ENCODE assay signal across 34 cellular contexts in the genomic region with DNA sequence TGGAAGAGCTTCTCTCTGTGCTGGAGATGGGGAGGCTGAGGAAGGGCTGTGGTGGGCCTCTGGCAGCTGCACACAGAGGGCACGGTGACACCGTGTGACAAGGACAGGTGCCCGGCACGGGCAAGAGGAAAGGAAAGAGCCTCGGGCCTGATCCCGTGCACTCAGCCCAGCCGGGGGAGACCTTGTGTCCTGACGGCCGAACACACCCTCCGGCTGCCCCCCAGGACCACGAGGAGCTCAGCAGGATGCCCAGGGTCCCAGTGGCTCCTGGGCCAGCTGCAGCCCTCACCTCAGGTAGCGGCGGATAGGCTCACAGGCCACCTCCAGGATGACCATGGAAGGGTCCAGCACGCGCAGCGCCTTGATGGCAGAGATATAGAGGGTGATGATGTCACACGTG. TPM values are rescaled to one million over a fixed set of nuclear protein-coding genes. Genes with fewer than 3 reads are reported as not detected.
"Had no signal": no experiment of that assay in that cellular context is flagged by ENCODE, and none has a peak within 500 bp of the region (broad histone marks: within the 10 kb centered on the region; RNA-seq: fewer than 3 reads in every experiment).

No MANE protein-coding gene starts in this region.

- H3K4me3 ChIP-seq: colonic mucosa, esophagus squamous epithelium, gastrocnemius medialis, heart right ventricle, left lung, lower lobe of right lung, mucosa of descending colon had no signal

- H3K27ac Mint-ChIP-seq: dendritic cell treated with granulocyte-macrophage colony-stimulating factor and Interleukin-4, amounts not matched to agents 40 ng/mL and 50 ng/mL, for 4 days; effector memory CD8-positive, alpha-beta T cell; endodermal cell; mesothelial cell of epicardium had no signal

- DNase-seq: colonic mucosa; cortex of kidney; effector CD8-positive, alpha-beta T cell; effector memory CD8-positive, alpha-beta T cell; endodermal cell; erythroblast; esophagus squamous epithelium; foreskin fibroblast; foreskin melanocyte; gastrocnemius medialis; glutamatergic neuron; head of caudate nucleus; heart right ventricle; hippocampal formation; left cardiac atrium; left lung; left ventricle myocardium superior; lower lobe of right lung; mesenchymal stem cell; mucosa of descending colon had no signal

- H3K9me3 Mint-ChIP-seq: dendritic cell treated with granulocyte-macrophage colony-stimulating factor and Interleukin-4, amounts not matched to agents 40 ng/mL and 50 ng/mL, for 4 days; effector memory CD8-positive, alpha-beta T cell; endodermal cell; mesothelial cell of epicardium had no signal

- H3K9me3 ChIP-seq: colonic mucosa, esophagus squamous epithelium, gastrocnemius medialis, heart right ventricle, left lung, lower lobe of right lung, mucosa of descending colon had no signal

- H3K27me3 Mint-ChIP-seq: dendritic cell treated with granulocyte-macrophage colony-stimulating factor and Interleukin-4, amounts not matched to agents 40 ng/mL and 50 ng/mL, for 4 days; effector memory CD8-positive, alpha-beta T cell had no signal

- H3K27ac ChIP-seq: colonic mucosa, epithelial cell of prostate, esophagus squamous epithelium, gastrocnemius medialis, heart right ventricle, left lung, lower lobe of right lung had no signal

- H3K4me3 Mint-ChIP-seq: dendritic cell treated with granulocyte-macrophage colony-stimulating factor and Interleukin-4, amounts not matched to agents 40 ng/mL and 50 ng/mL, for 4 days; effector memory CD8-positive, alpha-beta T cell; endodermal cell; mesothelial cell of epicardium had no signal

- H3K27me3 ChIP-seq: colonic mucosa, esophagus squamous epithelium, gastrocnemius medialis, heart right ventricle, left lung had no signal

- FAIRE-seq: endometrium, islet of Langerhans, keratinocyte had no signal

- ATAC-seq: effector memory CD8-positive, alpha-beta T cell; esophagus mucosa; gastrocnemius medialis; heart right ventricle; left cardiac atrium; left lung; left ventricle myocardium superior; lower lobe of right lung; mucosa of descending colon had no signal

RNA-seq across cellular contexts. Expression of a gene that starts 11.0 kb away (rescaled TPM):
- total RNA-seq: dermis microvascular lymphatic vessel endothelial cell, esophagus mucosa, esophagus squamous epithelium, gastrocnemius medialis, glomerular endothelial cell, heart right ventricle, kidney epithelial cell, left cardiac atrium, left lung, left ventricle myocardium superior, lower leg skin, lower lobe of right lung, lung microvascular endothelial cell, mesenteric fat pad, mesothelial cell of epicardium, myocyte had no signal
- polyA plus RNA-seq: heart right ventricle, keratinocyte had no signal

RNA-seq across cellular contexts. Expression of a gene that starts 13.0 kb away (rescaled TPM):
- total RNA-seq: dermis microvascular lymphatic vessel endothelial cell, gastrocnemius medialis, glomerular endothelial cell, heart right ventricle, kidney epithelial cell, left cardiac atrium, left ventricle myocardium superior, lung microvascular endothelial cell, mesenteric fat pad, mesothelial cell of epicardium, myocyte had no signal
- polyA plus RNA-seq: heart right ventricle, keratinocyte had no signal
